Comparison of ENCODE assay signal across 8 cellular contexts in genomic region chr10:131980757-131981428, GRCh38. TPM values are rescaled to one million over a fixed set of nuclear protein-coding genes. Genes with fewer than 3 reads are reported as not detected.
DNase-seq lines count a peak whose midpoint lies in the region; ATAC-seq, FAIRE-seq and TF ChIP-seq lines count a peak whose summit lies in the region.

No MANE protein-coding gene starts in this region.

- no peak for FAIRE-seq in GM12878 (lab: Jason Lieb, UNC)

- no peaks in the 10 kb centered on the region; the same call in 2 of the 3 replicates for H3K9me3 ChIP-seq in GM12878 (replicated peaks; ENCODE audit: control insufficient read depth, insufficient read depth, low read length)

- peak; percentile 14 for DNase-seq in ACHN
- peak; percentile 39 for DNase-seq in HK-2 (ENCODE audit: unreplicated experiment)
- no peak for DNase-seq in GM12878 (ENCODE audit: low read depth, low spot score)
- peak; percentile 50 for DNase-seq in left kidney (ENCODE audit: low read depth, low spot score)
- DNase-seq in NCI-H1930 (lab: John Stamatoyannopoulos, UW), result no peak
- DNase-seq in NK-92 treated with Interleukin-12 subunit alpha and Interleukin-12 subunit beta, amount 100 ng/mL, for 24 hours (lab: John Stamatoyannopoulos, UW), result no peak

- RAD21 ChIA-PET in GM12878 (lab: Charles Lee; ENCODE audit: unreplicated experiment), result interaction anchor here (1.3 kb wide), 1 partner anchor 42 kb away, joined by 3 read pairs; no protein-coding TSS in a partner anchor

- TF ChIP-seq RAD21 in GM12878 (IDR thresholded peaks at IDR 0.05; ENCODE audit: insufficient read depth, low read depth, low read length), result no peak

- no peaks in the 10 kb centered on the region; the same call in 1 of the 2 replicates for H3K4me1 ChIP-seq in GM12878 (ENCODE audit: control insufficient read depth, insufficient read depth, low read length)

- SMC1A ChIA-PET in GM12878 (lab: Charles Lee; ENCODE audit: uncharacterized antibody, unreplicated experiment), result no interaction called here

- peak overlapping the region; percentile 98 for H3K4me3 ChIP-seq in GM12878

- no peak for TF ChIP-seq POLR2A in GM12878 (IDR thresholded peaks at IDR 0.05; ENCODE audit: low read depth, low read length)

- H3K27ac ChIP-seq in GM12878 (ENCODE audit: control insufficient read depth, insufficient read depth), result peak overlapping the region; percentile 55
- peak overlapping the region; percentile 78 for H3K27ac ChIP-seq in temporal lobe (ENCODE audit: low read depth, low read length)

- no peak for TF ChIP-seq CTCF in GM12878 (IDR thresholded peaks at IDR 0.05 in 2 of 3, conservative IDR thresholded peaks at IDR 0.05 in 1 of 3; ENCODE audit: control insufficient read depth in 2 of 3, extremely low read depth in 1 of 3, insufficient read depth in 1 of 3, low read depth in 3 of 3, low read length in 3 of 3)

- POLR2A ChIA-PET in GM12878 (lab: Charles Lee), result interaction anchor here (0.7 kb wide), 1 partner anchor 76 kb away, joined by 3 read pairs; no protein-coding TSS in a partner anchor

- 30% methylated on average over 31 of the region's 31 CpGs for WGBS in GM12878 (ENCODE audit: insufficient coverage, insufficient replicate concordance, low lambda C conversion rate, missing lambda C conversion rate)

- peaks cover 0 to 14% of the 10 kb centered on the region in 2 experiments; a peak in 2 of 4 replicates for H3K36me3 ChIP-seq in GM12878 (ENCODE audit: control insufficient read depth in 2 of 2, insufficient read depth in 2 of 2, low read length in 1 of 2)

- H4K20me1 ChIP-seq in GM12878 (ENCODE audit: control insufficient read depth, insufficient read depth), result peaks cover 15% of the 10 kb centered on the region

- TSS peak; percentile 63 for BruUV-seq in GM12878 (replicated peaks; lab: Mats Ljungman, UMichigan)

- intact Hi-C loops in GM12878 (cut with micrococcal nuclease; ENCODE audit: unreplicated experiment), result loop anchor here (2.0 kb wide), 1 partner anchor 80 kb away; the partner anchor contains the start of gene PPP2R2D

- peak overlapping the region; percentile 81 for H3K9ac ChIP-seq in GM12878 (ENCODE audit: control insufficient read depth, insufficient read depth, low read length)

- CTCF ChIA-PET in GM12878 (lab: Yijun Ruan, JAX), result interaction anchor here (1.5 kb wide), 1 partner anchor 42 kb away, joined by 5 read pairs; no protein-coding TSS in a partner anchor

- H3K79me2 ChIP-seq in GM12878 (ENCODE audit: control insufficient read depth, insufficient read depth, low read length), result peaks cover 61% of the 10 kb centered on the region

- in situ Hi-C loops in ACHN (cut with HindIII; ENCODE audit: low pct_ligation_motif_present, low pct_unique_long_range_greater_than_20kb, low sequenced_read_pairs), result no loop called here
- in situ Hi-C loops in GM12878 (cut with MboI), result loop anchor here (5.0 kb wide), 1 partner anchor 84 kb away; no protein-coding TSS in a partner anchor

- no peaks in the 10 kb centered on the region for H3K27me3 ChIP-seq in GM12878 (replicated peaks in 1 of 2; ENCODE audit: control insufficient read depth in 2 of 2, insufficient read depth in 2 of 2, low read length in 1 of 2)

- peak overlapping the region; percentile 28 for H2AFZ ChIP-seq in GM12878 (ENCODE audit: control insufficient read depth, low read depth, low read length)

- no peak for TF ChIP-seq EP300 in GM12878 (IDR thresholded peaks at IDR 0.05; ENCODE audit: borderline replicate concordance in 1 of 2, control insufficient read depth in 1 of 2, low read depth in 2 of 2, low read length in 2 of 2)

- peak overlapping the region; percentile 63 for H3K4me2 ChIP-seq in GM12878 (ENCODE audit: control insufficient read depth, insufficient read depth)

- ATAC-seq in GM12878 (peak; percentile 11; the same call in 2 of the 3 replicates), GM21528 (IDR thresholded peaks at IDR 0.05; ENCODE audit: low FRiP score, unreplicated experiment) (no peak)

TF ChIP-seq in GM12878, 131 proteins besides CTCF, POLR2A, EP300 and RAD21 (continues in another document):
- no peak for TF ChIP-seq IRF5 (IDR thresholded peaks at IDR 0.05; ENCODE audit: borderline replicate concordance)
- no peak for TF ChIP-seq SIN3A (IDR thresholded peaks at IDR 0.05; ENCODE audit: low read depth, low read length)
- no peak for TF ChIP-seq YBX1 (IDR thresholded peaks at IDR 0.05)
- TF ChIP-seq CBX5 (IDR thresholded peaks at IDR 0.05; ENCODE audit: low read depth), result 0 out of 2 replicates have a peak, but pooled peaks have one; percentile 27
- no peak for TF ChIP-seq RFX5 (IDR thresholded peaks at IDR 0.05; ENCODE audit: low read depth, low read length)
- peak; percentile 37; the same call in 1 of the 2 replicates for TF ChIP-seq ZBTB40 (IDR thresholded peaks at IDR 0.05; ENCODE audit: borderline replicate concordance)
- 0 out of 2 replicates have a peak, but pooled peaks have one; percentile 20 for TF ChIP-seq ZBTB33 (IDR thresholded peaks at IDR 0.05)

RNA-seq across cellular contexts. Expression of gene BNIP3, which starts 0.8 kb away (rescaled TPM):
- total RNA-seq in GM12878 (2013; cell fraction: nucleolus; rRNA removed), result 159 and 174 TPM in 2 replicates
- total RNA-seq in GM12878 (2014; rRNA removed) (27.9 and 31.6 TPM in 2 replicates), GM12878 (2014; rRNA removed; fragmentation: Illumina TruSeq; extraction: Trizol) (25.0 and 27.0 TPM in 2 replicates), GM12878 (2021) (28.7 and 31.9 TPM in 2 replicates), temporal lobe (29.0 TPM)
- polyA plus RNA-seq in GM12878 (2011; ENCODE audit: low read depth), result 33.5 TPM
- polyA plus RNA-seq in GM12878 (2011; rRNA removed) (122 and 204 TPM in 2 replicates), GM12878 (2014; fragmentation: Illumina TruSeq; extraction: Trizol) (30.7 and 31.2 TPM in 2 replicates), GM12878 (2014; fragmentation: Nextera tagmentation; extraction: Ambion mirVana) (10 to 100 TPM in 1 of 2 experiments, 1 to 10 TPM in 1; 7.7 to 14.0 TPM), GM12878 (2014; rRNA removed) (41.6 and 41.8 TPM in 2 replicates), GM12878 (2016; fragmentation: Nextera tagmentation; extraction: Ambion mirVana) (10 to 100 TPM; 35.8 to 40.2 TPM)
- polyA plus RNA-seq in GM12878 (2011; cell fraction: cytosol; rRNA removed), result 69.8 and 101 TPM in 2 replicates
- polyA plus RNA-seq in GM12878 (2011; cell fraction: nucleus; rRNA removed), result 95.0 and 131 TPM in 2 replicates
- polyA plus RNA-seq in GM12878 (2012), result 62.6 and 115 TPM in 2 replicates
- 34.5 and 49.7 TPM in 2 replicates for polyA minus RNA-seq in GM12878 (2011; rRNA and poly(A)+ RNA removed)
- 30.2 and 31.9 TPM in 2 replicates for polyA minus RNA-seq in GM12878 (2011; cell fraction: cytosol; rRNA and poly(A)+ RNA removed)
- polyA minus RNA-seq in GM12878 (2011; cell fraction: nucleus; rRNA and poly(A)+ RNA removed), result 40.9 and 42.3 TPM in 2 replicates

Comparison
In these comparisons a context has a peak if more than half of its experiments do, and no peak if none do; other contexts are left out.
1. DNase-seq: peak in ACHN (single experiment), HK-2 (single experiment) and left kidney (single experiment); none in GM12878 (single experiment), NCI-H1930 (0 of 2) and NK-92 treated with Interleukin-12 subunit alpha and Interleukin-12 subunit beta, amount 100 ng/mL, for 24 hours (single experiment).